ENCODE assay signal across 10 cellular contexts in genomic region chr10:123852411-123852951, GRCh38. TPM values are rescaled to one million over a fixed set of nuclear protein-coding genes. Genes with fewer than 3 reads are reported as not detected.
"Had no signal": no experiment of that assay in that cellular context is flagged by ENCODE, and none has a peak within 500 bp of the region (broad histone marks: within the 10 kb centered on the region; RNA-seq: fewer than 3 reads in every experiment).

No MANE protein-coding gene starts in this region.

- H3K27ac ChIP-seq: GM23248, HL-60 had no signal

- ATAC-seq: HCT116, HepG2 had no signal

- H3K4me3 Mint-ChIP-seq: HFFc6, IgD-negative memory B cell had no signal

- H3K36me3 ChIP-seq: HAP-1 had no signal

- H3K4me3 ChIP-seq: GM23248, HAP-1 had no signal

- H3K27ac Mint-ChIP-seq: HFFc6 had no signal

- H3K36me3 Mint-ChIP-seq: IgD-negative memory B cell had no signal

- H3K4me1 ChIP-seq: HAP-1 had no signal

- H3K4me1 Mint-ChIP-seq: IgD-negative memory B cell had no signal

- H3K9me3 Mint-ChIP-seq: HFFc6 had no signal

- H3K9me3 ChIP-seq: HAP-1 had no signal

- DNase-seq: GM23248, GOT3, H7, HFFc6 had no signal

RNA-seq across cellular contexts. Expression of gene CPXM2, which starts 39.1 kb away (rescaled TPM):
- total RNA-seq: H4, HepG2, HFFc6 had no signal
- polyA plus RNA-seq: IgD-negative memory B cell had no signal
